Comparison of ENCODE assay signal across 9 cellular contexts in the genomic region with DNA sequence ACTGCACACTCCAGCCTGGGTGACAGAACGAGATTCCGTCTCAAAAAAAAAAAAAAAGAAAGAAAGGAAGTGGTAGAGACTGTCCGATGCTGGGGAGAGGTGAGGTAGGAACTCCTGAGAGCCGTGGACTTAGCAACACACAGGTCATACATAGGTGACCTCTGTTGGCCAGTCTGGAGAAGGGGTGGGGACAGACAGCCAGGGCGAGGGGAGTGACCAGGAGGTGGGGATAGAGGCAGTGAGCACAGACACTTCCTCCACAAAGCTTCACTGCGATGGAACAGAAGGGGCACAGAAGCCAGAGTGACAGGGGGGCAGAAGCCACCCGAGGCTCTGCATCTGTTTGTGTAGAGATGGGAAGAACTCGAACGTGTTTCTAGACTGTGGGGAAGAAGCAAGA. TPM values are rescaled to one million over a fixed set of nuclear protein-coding genes. Genes with fewer than 3 reads are reported as not detected.
DNase-seq lines count a peak whose midpoint lies in the region; ATAC-seq, FAIRE-seq and TF ChIP-seq lines count a peak whose summit lies in the region.
"Had no signal": no experiment of that assay in that cellular context is flagged by ENCODE, and none has a peak within 500 bp of the region (broad histone marks: within the 10 kb centered on the region; RNA-seq: fewer than 3 reads in every experiment).

No MANE protein-coding gene starts in this region.

- POLR2A ChIA-PET in AG04450 (lab: Yijun Ruan, JAX) = interaction anchor here (0.7 to 0.8 kb wide), 2 partner anchors 94 to 141 kb away, joined by 3 read pairs; a partner anchor contains a TSS

- CTCF ChIA-PET in AG04450 (lab: Charles Lee) = interaction anchor here (0.6 to 2.1 kb wide), 3 partner anchors 41 to 303 kb away, joined by 5 to 9 read pairs (median 5); no protein-coding TSS in a partner anchor

- peak; percentile 24 for FAIRE-seq in RCC 7860 (lab: Jason Lieb, UNC)

- H3K36me3 Mint-ChIP-seq in neural crest cell (ENCODE audit: low read depth) = peaks cover 25% of the 10 kb centered on the region

- H3K4me3 ChIP-seq in AG04450 (ENCODE audit: low read depth, low read length) = no peak overlapping the region

- H3K27ac Mint-ChIP-seq in neural crest cell (ENCODE audit: unreplicated experiment) = peak overlapping the region; percentile 3

- no peaks in the 10 kb centered on the region for H3K27me3 ChIP-seq in AG04450 (ENCODE audit: control insufficient read depth, insufficient read depth, low read length)

- H3K27ac ChIP-seq in AG04450 (ENCODE audit: low read depth, low read length) (peak overlapping the region; percentile 57), epithelial cell of prostate (peak overlapping the region; percentile 99)

- no peaks in the 10 kb centered on the region for H3K27me3 Mint-ChIP-seq in neural crest cell (ENCODE audit: low read depth)

- DNase-seq in AG04450 (ENCODE audit: low read depth, low spot score) = no peak
- DNase-seq in RCC 7860 (ENCODE audit: low spot score) = no peak
- no peak for DNase-seq in epithelial cell of prostate (ENCODE audit: low read depth, low spot score)
- no peak for DNase-seq in neural crest cell (ENCODE audit: low read depth, low spot score)
- DNase-seq in MV-4-11 (lab: John Stamatoyannopoulos, UW) = no peak
- no peak for DNase-seq in RKO (ENCODE audit: low spot score)
- DNase-seq in occipital lobe (lab: John Stamatoyannopoulos, UW) = no peak
- DNase-seq: stimulated activated naive CD4-positive, alpha-beta T cell treated with Interleukin-2 at 50 U/mL for 16 hours had no signal

- H3K4me1 Mint-ChIP-seq in neural crest cell = peaks cover 66% of the 10 kb centered on the region

- TF ChIP-seq CTCF in AG04450 (IDR thresholded peaks at IDR 0.05; ENCODE audit: low read depth, low read length) (no peak), neural crest cell (conservative IDR thresholded peaks at IDR 0.05) (no peak)

- H3K9me3 ChIP-seq in AG04450 (ENCODE audit: control insufficient read depth, insufficient read depth, low read length) = no peaks in the 10 kb centered on the region; the same call in 1 of the 2 replicates

- H3K4me3 Mint-ChIP-seq in neural crest cell = no peak overlapping the region

- no peak for ATAC-seq in HG03469 (IDR thresholded peaks at IDR 0.05; ENCODE audit: unreplicated experiment)

- no peaks in the 10 kb centered on the region for H3K9me3 Mint-ChIP-seq in neural crest cell

RNA-seq across cellular contexts. Expression of a gene that starts 47.1 kb away (rescaled TPM):
- polyA plus RNA-seq in AG04450 (2011; rRNA removed) = 338 and 432 TPM in 2 replicates
- 1,487 and 1,729 TPM in 2 replicates for polyA minus RNA-seq in AG04450 (2011; rRNA and poly(A)+ RNA removed)
- total RNA-seq in neural crest cell = 160 and 171 TPM in 2 replicates
- total RNA-seq in occipital lobe = 34.6 TPM
